ENCODE assay signal across 3 cellular contexts in the genomic region with DNA sequence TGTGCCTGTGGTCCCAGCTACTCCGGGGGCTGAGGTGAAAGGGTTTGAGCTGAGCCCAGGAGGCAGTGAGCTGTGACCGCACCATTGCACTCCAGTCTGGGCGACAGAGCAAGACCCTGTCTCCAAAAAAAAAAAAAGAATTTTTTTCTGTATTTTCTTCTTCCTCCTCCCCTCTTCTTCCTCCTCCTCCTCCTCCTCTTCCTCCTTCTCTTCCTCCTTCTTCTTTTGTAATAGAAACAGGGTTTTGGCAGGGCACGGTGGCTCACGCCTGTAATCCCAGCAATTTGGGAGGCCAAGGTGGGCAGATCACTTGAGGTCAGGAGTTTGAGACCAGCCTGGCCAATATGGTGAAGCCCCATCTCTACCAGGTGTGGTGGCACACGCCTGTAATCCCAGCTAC. TPM values are rescaled to one million over a fixed set of nuclear protein-coding genes. Genes with fewer than 3 reads are reported as not detected.
"Had no signal": no experiment of that assay in that cellular context is flagged by ENCODE, and none has a peak within 500 bp of the region (broad histone marks: within the 10 kb centered on the region; RNA-seq: fewer than 3 reads in every experiment).

No MANE protein-coding gene starts in this region.

RNA-seq across cellular contexts. Expression of a gene that starts 14.4 kb away (rescaled TPM):
- total RNA-seq: GM23248, HT-29, IMR-90 had no signal
- polyA plus RNA-seq: GM23248, IMR-90 had no signal

RNA-seq across cellular contexts. Expression of a gene that starts 56.4 kb away (rescaled TPM):
- total RNA-seq: GM23248, HT-29 had no signal
- polyA plus RNA-seq: GM23248 had no signal
